1 cellular context compared by ENCODE assay signal in genomic region chr20:44419131-44419844, GRCh38.
TF ChIP-seq lines count a peak whose summit lies in the region.

No MANE protein-coding gene starts in this region.

TF ChIP-seq in HepG2, 621 proteins besides CTCF, POLR2A, EP300 and RAD21 (continued from another document and continues in another):
- TF ChIP-seq ZHX2 (IDR thresholded peaks at IDR 0.05; ENCODE audit: low read depth), result 0 out of 2 replicates have a peak, but pooled peaks have one; percentile 57
- TF ChIP-seq ZHX2 (CRISPR knock-in tag; IDR thresholded peaks at IDR 0.05; ENCODE audit: borderline replicate concordance), result no peak
- 0 out of 2 replicates have a peak, but pooled peaks have one; percentile 29 for TF ChIP-seq ZBTB39 (CRISPR knock-in tag; IDR thresholded peaks at IDR 0.05)
- TF ChIP-seq MEF2D (CRISPR knock-in tag; IDR thresholded peaks at IDR 0.05), result peak; percentile 80
- TF ChIP-seq LCORL (IDR thresholded peaks at IDR 0.05), result 0 out of 2 replicates have a peak, but pooled peaks have one; percentile 22
- peak; percentile 94 for TF ChIP-seq LCORL (CRISPR knock-in tag; IDR thresholded peaks at IDR 0.05)
- no peak for TF ChIP-seq ZNF83 (CRISPR knock-in tag; IDR thresholded peaks at IDR 0.05; ENCODE audit: borderline replicate concordance)
- no peak for TF ChIP-seq ZNF781 (CRISPR knock-in tag; IDR thresholded peaks at IDR 0.05; ENCODE audit: borderline replicate concordance, not compliant biosample characterization)
- TF ChIP-seq ZSCAN30 (CRISPR knock-in tag; IDR thresholded peaks at IDR 0.05), result no peak
- peak; percentile 87 for TF ChIP-seq HOXA3 (CRISPR knock-in tag; IDR thresholded peaks at IDR 0.05)
- peak; percentile 86 for TF ChIP-seq IKZF5 (CRISPR knock-in tag; IDR thresholded peaks at IDR 0.05)
- TF ChIP-seq PAWR (CRISPR knock-in tag; IDR thresholded peaks at IDR 0.05; ENCODE audit: borderline replicate concordance), result no peak
- TF ChIP-seq ZNF839 (CRISPR knock-in tag; IDR thresholded peaks at IDR 0.05; ENCODE audit: borderline replicate concordance), result no peak
- TF ChIP-seq ZSCAN5A (CRISPR knock-in tag; IDR thresholded peaks at IDR 0.05; ENCODE audit: borderline replicate concordance), result no peak
- no peak for TF ChIP-seq E2F1 (CRISPR knock-in tag; IDR thresholded peaks at IDR 0.05)
- TF ChIP-seq ZBTB26 (CRISPR knock-in tag; IDR thresholded peaks at IDR 0.05; ENCODE audit: borderline replicate concordance), result peak; percentile 69; the same call in 1 of the 2 replicates
- TF ChIP-seq SALL2 (CRISPR knock-in tag; IDR thresholded peaks at IDR 0.05), result no peak
- TF ChIP-seq RFX1 (IDR thresholded peaks at IDR 0.05), result no peak
- 0 out of 4 replicates have a peak, but pooled peaks of 1 of the 2 experiments have one; percentile 57 for TF ChIP-seq REST (IDR thresholded peaks at IDR 0.05; ENCODE audit: borderline replicate concordance in 1 of 2, low read depth in 1 of 2, low read length in 2 of 2)
- TF ChIP-seq CEBPG (CRISPR knock-in tag; IDR thresholded peaks at IDR 0.05), result peak; percentile 74
- TF ChIP-seq TOPORS (CRISPR knock-in tag; IDR thresholded peaks at IDR 0.05), result no peak
- TF ChIP-seq ZFP36L2 (CRISPR knock-in tag; IDR thresholded peaks at IDR 0.05), result no peak
- TF ChIP-seq ZNF850 (CRISPR knock-in tag; conservative IDR thresholded peaks at IDR 0.05), result no peak
- no peak; the same call in 1 of the 2 replicates for TF ChIP-seq ZNF33B (CRISPR knock-in tag; IDR thresholded peaks at IDR 0.05)
- no peak for TF ChIP-seq ZBTB14 (CRISPR knock-in tag; IDR thresholded peaks at IDR 0.05)
- no peak for TF ChIP-seq ZUFSP (CRISPR knock-in tag; IDR thresholded peaks at IDR 0.05; ENCODE audit: borderline replicate concordance)
- no peak for TF ChIP-seq ZNF550 (CRISPR knock-in tag; IDR thresholded peaks at IDR 0.05; ENCODE audit: borderline replicate concordance)
- TF ChIP-seq SKI (IDR thresholded peaks at IDR 0.05; ENCODE audit: partially characterized antibody), result peak; percentile 86
- no peak for TF ChIP-seq KDM5A (IDR thresholded peaks at IDR 0.05; ENCODE audit: borderline replicate concordance, low read length)
- peak; percentile 16; the same call in 1 of the 2 replicates for TF ChIP-seq ZBTB20 (CRISPR knock-in tag; IDR thresholded peaks at IDR 0.05; ENCODE audit: borderline replicate concordance, low read depth)
